ENCODE assay signal across 9 cellular contexts in the genomic region with DNA sequence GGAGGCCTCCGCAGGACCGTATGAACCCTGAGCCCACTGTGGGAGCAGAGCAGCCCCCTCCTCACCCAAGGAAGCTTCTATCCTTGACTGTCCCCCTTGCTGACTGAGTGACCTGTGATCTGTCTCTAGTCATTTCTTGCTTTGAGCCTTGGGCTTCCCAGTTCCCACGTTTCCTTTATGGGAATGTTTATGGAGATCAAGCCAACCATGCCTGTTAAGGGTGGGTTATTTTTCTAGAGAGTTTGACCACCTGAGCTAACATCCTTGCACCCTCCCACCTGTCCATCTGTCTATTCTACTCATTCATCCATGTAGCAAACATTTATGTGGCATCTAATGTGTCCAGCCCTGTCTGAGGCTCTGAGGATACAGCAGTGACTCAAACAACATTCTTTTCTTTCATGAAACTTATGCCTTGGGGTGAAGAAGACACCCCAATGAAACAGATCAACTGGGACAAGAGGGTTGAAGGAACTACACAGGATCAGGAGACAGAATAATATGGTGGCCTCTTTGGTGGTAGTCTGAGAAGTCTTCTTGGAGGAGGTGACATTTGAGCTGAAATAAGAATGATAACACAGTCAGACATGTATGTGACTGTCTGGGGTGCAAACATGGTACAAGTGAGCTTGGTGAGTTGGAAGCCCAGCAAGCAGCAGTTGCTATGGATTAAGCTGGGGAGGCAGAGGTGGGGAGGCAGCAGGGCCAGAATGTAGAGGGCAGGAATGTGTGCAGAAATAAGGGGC. TPM values are rescaled to one million over a fixed set of nuclear protein-coding genes. Genes with fewer than 3 reads are reported as not detected.
DNase-seq lines count a peak whose midpoint lies in the region; ATAC-seq and TF ChIP-seq lines count a peak whose summit lies in the region.
"Had no signal": no experiment of that assay in that cellular context is flagged by ENCODE, and none has a peak within 500 bp of the region (broad histone marks: within the 10 kb centered on the region; RNA-seq: fewer than 3 reads in every experiment).

No MANE protein-coding gene starts in this region.

- no peaks in the 10 kb centered on the region for H3K27me3 Mint-ChIP-seq in activated T-helper 2 cell treated with anti-CD3 and anti-CD28 coated beads, Interferon-gamma antibody, Interleukin-2, Interleukin-4, amounts not matched to agents 10 μg/mL and 5 μg/mL and 100 μg/mL, durations not matched to agents 14 hours and 24 hours and 36 hours (ENCODE audit: low read depth)
- no peaks in the 10 kb centered on the region for H3K27me3 Mint-ChIP-seq in memory B cell

- peaks cover 18 to 22% of the 10 kb centered on the region in 2 donors for H3K4me1 ChIP-seq in thyroid gland

- H3K4me3 ChIP-seq in thyroid gland (replicated peaks in 1 of 3): no peak overlapping the region

- ATAC-seq in activated naive CD4-positive, alpha-beta T cell treated with anti-CD3 and anti-CD28 coated beads, Interleukin-2, amount 50 U/mL, for 72 hours: peak in 1 of 2 donors; percentile 11
- ATAC-seq in memory B cell (ENCODE audit: low read depth): no peak

- H3K27ac ChIP-seq in thyroid gland: peak overlapping the region; percentile 54 to 88 (median 80)

- TF ChIP-seq CTCF in thyroid gland (IDR thresholded peaks at IDR 0.05): no peak

- no peaks in the 10 kb centered on the region for H3K9me3 ChIP-seq in thyroid gland

- intact Hi-C loops in activated T-helper 2 cell treated with anti-CD3 and anti-CD28 coated beads, Interferon-gamma antibody, Interleukin-2, Interleukin-4, amounts not matched to agents 10 μg/mL and 5 μg/mL and 100 μg/mL, durations not matched to agents 14 hours and 24 hours and 36 hours (cut with micrococcal nuclease): no loop called here
- intact Hi-C loops in thyroid gland (cut with DNase I): no loop called here

- peaks cover 0 to 6% of the 10 kb centered on the region in 2 donors for H3K9me3 Mint-ChIP-seq in activated naive CD4-positive, alpha-beta T cell treated with anti-CD3 and anti-CD28 coated beads, Interleukin-2, amount 50 U/mL, for 72 hours
- H3K9me3 Mint-ChIP-seq in activated T-helper 2 cell treated with anti-CD3 and anti-CD28 coated beads, Interferon-gamma antibody, Interleukin-2, Interleukin-4, amounts not matched to agents 10 μg/mL and 5 μg/mL and 100 μg/mL, durations not matched to agents 14 hours and 24 hours and 36 hours: peaks cover 22% of the 10 kb centered on the region
- peaks cover 3% of the 10 kb centered on the region for H3K9me3 Mint-ChIP-seq in memory B cell

- H3K4me1 Mint-ChIP-seq in activated T-helper 2 cell treated with anti-CD3 and anti-CD28 coated beads, Interferon-gamma antibody, Interleukin-2, Interleukin-4, amounts not matched to agents 10 μg/mL and 5 μg/mL and 100 μg/mL, durations not matched to agents 14 hours and 24 hours and 36 hours (ENCODE audit: low read depth): peaks cover 10% of the 10 kb centered on the region
- H3K4me1 Mint-ChIP-seq in memory B cell: peaks cover 29% of the 10 kb centered on the region

- H3K36me3 Mint-ChIP-seq in activated naive CD4-positive, alpha-beta T cell treated with anti-CD3 and anti-CD28 coated beads, Interleukin-2, amount 50 U/mL, for 72 hours: peaks cover 6 to 22% of the 10 kb centered on the region in 2 donors
- H3K36me3 Mint-ChIP-seq in activated T-helper 2 cell treated with anti-CD3 and anti-CD28 coated beads, Interferon-gamma antibody, Interleukin-2, Interleukin-4, amounts not matched to agents 10 μg/mL and 5 μg/mL and 100 μg/mL, durations not matched to agents 14 hours and 24 hours and 36 hours (ENCODE audit: low read depth): peaks cover 40% of the 10 kb centered on the region
- H3K36me3 Mint-ChIP-seq in memory B cell: peaks cover 26% of the 10 kb centered on the region

- WGBS in thyroid gland, 2 donors: 89 to 94% methylated on average over 3 of the region's 3 CpGs

- no peak for DNase-seq in activated naive CD4-positive, alpha-beta T cell treated with anti-CD3 and anti-CD28 coated beads, Interleukin-2, amount 50 U/mL, for 72 hours (ENCODE audit: low spot score in 2 of 2)
- no peak for DNase-seq in activated naive CD4-positive, alpha-beta T cell (lab: John Stamatoyannopoulos, UW)
- DNase-seq in activated T-helper 2 cell treated with anti-CD3 and anti-CD28 coated beads, Interferon-gamma antibody, Interleukin-2, Interleukin-4, amounts not matched to agents 10 μg/mL and 5 μg/mL and 100 μg/mL, durations not matched to agents 14 hours and 24 hours and 36 hours (ENCODE audit: low spot score): no peak
- DNase-seq in memory B cell (ENCODE audit: low spot score in 2 of 2): no peak
- no peak for DNase-seq in thyroid gland
- no peak for DNase-seq in CD1c-positive myeloid dendritic cell (ENCODE audit: extremely low spot score)
- no peak for DNase-seq in activated CD4-positive, alpha-beta T cell treated with anti-CD3 and anti-CD28 coated beads, Interleukin-2, amount 50 U/mL, for 4 hours
- no peak for DNase-seq in NCI-H774 (lab: John Stamatoyannopoulos, UW)
- DNase-seq: stimulated activated naive CD4-positive, alpha-beta T cell had no signal

- no peaks in the 10 kb centered on the region for H3K27me3 ChIP-seq in thyroid gland

- no peak for TF ChIP-seq POLR2A in thyroid gland (IDR thresholded peaks at IDR 0.05)

- H3K36me3 ChIP-seq in thyroid gland: no peaks in the 10 kb centered on the region

- H3K27ac Mint-ChIP-seq in activated naive CD4-positive, alpha-beta T cell treated with anti-CD3 and anti-CD28 coated beads, Interleukin-2, amount 50 U/mL, for 72 hours: peak overlapping the region; percentile 37 to 50
- peak overlapping the region; percentile 19 for H3K27ac Mint-ChIP-seq in activated T-helper 2 cell treated with anti-CD3 and anti-CD28 coated beads, Interferon-gamma antibody, Interleukin-2, Interleukin-4, amounts not matched to agents 10 μg/mL and 5 μg/mL and 100 μg/mL, durations not matched to agents 14 hours and 24 hours and 36 hours
- peak overlapping the region; percentile 84 for H3K27ac Mint-ChIP-seq in memory B cell

- no peak overlapping the region for H3K4me3 Mint-ChIP-seq in activated T-helper 2 cell treated with anti-CD3 and anti-CD28 coated beads, Interferon-gamma antibody, Interleukin-2, Interleukin-4, amounts not matched to agents 10 μg/mL and 5 μg/mL and 100 μg/mL, durations not matched to agents 14 hours and 24 hours and 36 hours (ENCODE audit: low read depth)
- peak overlapping the region; percentile 6 for H3K4me3 Mint-ChIP-seq in memory B cell

RNA-seq across cellular contexts. Expression of gene CERS4, which starts 30.5 kb away (rescaled TPM):
- total RNA-seq in activated naive CD4-positive, alpha-beta T cell treated with anti-CD3 and anti-CD28 coated beads, Interleukin-2, amount 50 U/mL, for 72 hours: 10 to 100 TPM; 18.4 to 22.4 TPM
- total RNA-seq in activated T-helper 2 cell treated with anti-CD3 and anti-CD28 coated beads, Interferon-gamma antibody, Interleukin-2, Interleukin-4, amounts not matched to agents 10 μg/mL and 5 μg/mL and 100 μg/mL, durations not matched to agents 14 hours and 24 hours and 36 hours: 29.1 and 30.0 TPM in 2 replicates
- total RNA-seq in thyroid gland: 100 to 1,000 TPM; 123 to 175 (median 144) TPM

Comparison
In these comparisons a context has a peak if more than half of its experiments do, and no peak if none do; other contexts are left out.
1. H3K27ac Mint-ChIP-seq: peak in every context shown above with its lines; median percentile 84 in memory B cell; 44 in activated naive CD4-positive, alpha-beta T cell treated with anti-CD3 and anti-CD28 coated beads, Interleukin-2, amount 50 U/mL, for 72 hours; 19 in activated T-helper 2 cell treated with anti-CD3 and anti-CD28 coated beads, Interferon-gamma antibody, Interleukin-2, Interleukin-4, amounts not matched to agents 10 μg/mL and 5 μg/mL and 100 μg/mL, durations not matched to agents 14 hours and 24 hours and 36 hours.